1 cellular context compared by ENCODE assay signal in genomic region chr6:157736555-157736954, GRCh38.
DNase-seq lines count a peak whose midpoint lies in the region; ATAC-seq, FAIRE-seq and TF ChIP-seq lines count a peak whose summit lies in the region.
"Not testable (repeated sequence)": the region's sequence is repeated elsewhere in the genome, so short reads cannot be mapped to it uniquely, and the experiment has no call there.

No MANE protein-coding gene starts in this region.

- not testable (repeated sequence) for H4K20me1 ChIP-seq in K562 (replicated peaks; ENCODE audit: control insufficient read depth, insufficient read depth, low read length)

- H3K79me2 ChIP-seq in K562 (ENCODE audit: control insufficient read depth, insufficient read depth, low read length) = not testable (repeated sequence)

- H2AFZ ChIP-seq in K562 (ENCODE audit: low read depth, low read length) = not testable (repeated sequence)

- not testable (repeated sequence) for BruUV-seq in K562 (replicated peaks; lab: Mats Ljungman, UMichigan)

- not testable (repeated sequence) for ATAC-seq in K562

- DNase-seq in K562 (ENCODE audit: extremely low read depth in 1 of 4, low spot score in 3 of 4) = not testable (repeated sequence)

- not testable (repeated sequence) for H3K9ac ChIP-seq in K562 (ENCODE audit: insufficient read depth in 1 of 2, low read depth in 2 of 2, low read length in 2 of 2)

- H3K9me3 ChIP-seq in K562 (replicated peaks; ENCODE audit: control insufficient read depth, insufficient read depth, low read depth, low read length) = not testable (repeated sequence)

- H3K27me3 ChIP-seq in K562 (ENCODE audit: control insufficient read depth in 2 of 2, insufficient read depth in 2 of 2, low read length in 2 of 2) = not testable (repeated sequence)

- not testable (repeated sequence) for TF ChIP-seq CTCF in K562 (IDR thresholded peaks at IDR 0.05 in 2 of 3, conservative IDR thresholded peaks at IDR 0.05 in 1 of 3; ENCODE audit: insufficient read depth in 2 of 3, low read depth in 1 of 3, low read length in 3 of 3)

- not testable (repeated sequence) for H3K4me3 ChIP-seq in K562

- intact Hi-C loops in K562 (cut with micrococcal nuclease) = not testable (repeated sequence)

- H3K36me3 ChIP-seq in K562 (ENCODE audit: control insufficient read depth, insufficient read depth, low read length) = not testable (repeated sequence)

- in situ Hi-C loops in K562 (cut with MboI) = not testable (repeated sequence)

- H3K4me1 ChIP-seq in K562 (replicated peaks in 1 of 2; ENCODE audit: control insufficient read depth in 2 of 2, insufficient read depth in 2 of 2, low read length in 2 of 2) = not testable (repeated sequence)

- not testable (repeated sequence) for TF ChIP-seq RAD21 in K562 (CRISPR knock-in tag; conservative IDR thresholded peaks at IDR 0.05 in 1 of 2, IDR thresholded peaks at IDR 0.05 in 1 of 2)

- not testable (repeated sequence) for H3K4me2 ChIP-seq in K562 (ENCODE audit: insufficient read depth, low read length)

- CTCF ChIA-PET in K562 (lab: Yijun Ruan, JAX; ENCODE audit: low intra/inter-chr PET ratio) = not testable (repeated sequence)

- 25% methylated on average over 3 of the region's 4 CpGs for WGBS in K562 (ENCODE audit: insufficient coverage, low coverage, missing lambda C conversion rate)

- TF ChIP-seq POLR2A in K562 (conservative IDR thresholded peaks at IDR 0.05) = not testable (repeated sequence)

- H3K27ac ChIP-seq in K562 (ENCODE audit: extremely low read depth, low read depth, low read length) = not testable (repeated sequence)

- H3K9me1 ChIP-seq in K562 (ENCODE audit: control insufficient read depth, insufficient read depth, low read length) = not testable (repeated sequence)

- not testable (repeated sequence) for FAIRE-seq in K562 (lab: Jason Lieb, UNC)

- POLR2A ChIA-PET in K562 (lab: Yijun Ruan, JAX) = not testable (repeated sequence)

- not testable (repeated sequence) for TF ChIP-seq EP300 in K562 (IDR thresholded peaks at IDR 0.05; ENCODE audit: low read length)

TF ChIP-seq in K562, 482 proteins besides CTCF, POLR2A, EP300 and RAD21:
- peak; percentile 92 for TF ChIP-seq ZBTB33 (CRISPR knock-in tag; IDR thresholded peaks at IDR 0.05)
